In the genomic region with DNA sequence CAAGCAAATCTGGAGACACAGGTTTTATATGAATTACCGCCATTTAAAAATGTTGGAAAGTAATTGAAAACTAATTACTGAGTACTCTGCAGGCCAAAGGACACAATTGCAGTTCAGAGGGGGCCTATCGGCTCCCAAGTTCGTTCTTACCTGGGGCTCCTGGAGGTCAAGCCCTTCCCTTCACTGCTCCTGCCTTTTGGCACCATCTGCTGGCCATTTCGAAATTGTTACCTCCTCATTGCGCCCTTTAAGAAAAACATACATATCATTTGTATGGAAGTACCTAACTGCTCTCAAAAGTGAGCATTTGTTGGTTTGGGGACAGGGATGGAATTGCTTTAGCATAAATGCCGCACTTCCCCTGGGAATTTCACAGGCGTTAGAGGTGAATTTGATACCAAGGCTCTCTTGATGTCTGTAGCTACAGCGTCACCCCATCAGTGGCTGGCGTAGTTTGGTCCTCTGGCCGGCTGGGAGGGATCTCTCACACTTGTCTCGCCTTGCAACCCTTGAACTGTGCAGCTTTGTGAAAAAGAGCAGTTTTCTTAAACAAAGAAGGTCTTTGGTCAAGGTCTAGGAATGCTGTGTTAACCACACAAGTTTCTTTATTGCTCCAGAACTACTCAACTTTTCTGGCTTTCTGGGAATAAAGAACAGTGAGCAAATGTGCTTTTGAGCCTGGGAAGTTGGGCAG, we compare ENCODE assay signal across 8 cellular contexts.
DNase-seq lines count a peak whose midpoint lies in the region; ATAC-seq and TF ChIP-seq lines count a peak whose summit lies in the region.

No MANE protein-coding gene starts in this region.

- no peaks in the 10 kb centered on the region for H3K27me3 ChIP-seq in KMS-11 (ENCODE audit: insufficient read depth, low read depth)

- TF ChIP-seq CTCF in KMS-11 (conservative IDR thresholded peaks at IDR 0.05; ENCODE audit: low read depth, low read length): peak; percentile 85

- no peak overlapping the region for H3K4me3 ChIP-seq in KMS-11 (IDR thresholded peaks at IDR 0.05; ENCODE audit: insufficient read depth, low read depth, low read length)

- H4K20me1 ChIP-seq in KMS-11 (ENCODE audit: insufficient read depth): no peaks in the 10 kb centered on the region

- H3K27ac ChIP-seq in KMS-11: no peak overlapping the region

- H3K36me3 ChIP-seq in KMS-11 (ENCODE audit: insufficient read depth): no peaks in the 10 kb centered on the region

- no peaks in the 10 kb centered on the region for H3K79me2 ChIP-seq in KMS-11 (ENCODE audit: insufficient read depth, low read depth)

- ATAC-seq in GM19395 (IDR thresholded peaks at IDR 0.05; ENCODE audit: unreplicated experiment): peak; percentile 81
- ATAC-seq in GM18868 (IDR thresholded peaks at IDR 0.05; ENCODE audit: unreplicated experiment): no peak

- no peak overlapping the region for H3K4me2 ChIP-seq in KMS-11

- DNase-seq in DMS153 treated with DMSO at 0.1 percent for 48 hours (lab: John Stamatoyannopoulos, UW; ENCODE audit: unreplicated experiment) (peak; percentile 6), DMS153 (lab: John Stamatoyannopoulos, UW) (no peak), UCSD-AML1 (lab: John Stamatoyannopoulos, UW; ENCODE audit: unreplicated experiment) (peak; percentile 41), foreskin melanocyte (peak; percentile 61)
- peak; percentile 8 for DNase-seq in stimulated activated CD4-positive, alpha-beta T cell treated with anti-CD3 and anti-CD28 coated beads, Interleukin-12 subunit alpha, Interleukin-12 subunit beta, amount 100 ng/mL, for 4 hours

- H2AFZ ChIP-seq in KMS-11 (ENCODE audit: low read depth): no peak overlapping the region

- no peak overlapping the region for H3K9ac ChIP-seq in KMS-11

- no peaks in the 10 kb centered on the region for H3K4me1 ChIP-seq in KMS-11 (ENCODE audit: low read depth, poor library complexity, severe bottlenecking)
